In the genomic region with DNA sequence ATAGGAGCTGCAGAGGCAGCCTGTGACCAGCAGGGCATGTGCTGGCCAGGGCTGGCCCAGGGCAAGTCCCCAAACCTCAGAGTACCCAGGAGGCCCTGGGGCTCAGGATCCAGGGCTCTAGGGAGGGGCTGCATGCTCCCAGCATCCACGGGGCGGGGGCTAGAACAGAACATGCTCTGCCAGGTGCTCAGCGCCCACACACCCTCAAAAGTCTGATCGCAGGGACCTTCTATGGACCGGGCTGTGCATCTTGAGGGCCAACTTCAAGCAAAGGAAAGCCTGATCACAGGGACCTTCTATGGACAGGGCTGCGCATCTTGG, we compare ENCODE assay signal across 10 cellular contexts. TPM values are rescaled to one million over a fixed set of nuclear protein-coding genes. Genes with fewer than 3 reads are reported as not detected.
DNase-seq lines count a peak whose midpoint lies in the region; ATAC-seq, FAIRE-seq and TF ChIP-seq lines count a peak whose summit lies in the region.
"Had no signal": no experiment of that assay in that cellular context is flagged by ENCODE, and none has a peak within 500 bp of the region (broad histone marks: within the 10 kb centered on the region; RNA-seq: fewer than 3 reads in every experiment).

No MANE protein-coding gene starts in this region.

- no peaks in the 10 kb centered on the region for H3K9me3 ChIP-seq in breast epithelium
- H3K9me3 ChIP-seq in keratinocyte (ENCODE audit: control insufficient read depth, low read depth, low read length): no peaks in the 10 kb centered on the region
- H3K9me3 ChIP-seq in tibial nerve: no peaks in the 10 kb centered on the region
- H3K9me3 ChIP-seq: SJCRH30 had no signal

- FAIRE-seq in keratinocyte (lab: Jason Lieb, UNC): no peak
- FAIRE-seq: K562 had no signal

- DNase-seq in Right ventricle myocardium superior (no peak), left cardiac atrium (no peak), breast epithelium (ENCODE audit: low spot score in 2 of 2) (no peak), keratinocyte (ENCODE audit: low read depth, low spot score) (no peak), tibial nerve (ENCODE audit: low spot score in 2 of 2) (no peak)
- no peak for DNase-seq in activated CD8-positive, alpha-beta memory T cell treated with anti-CD3 and anti-CD28 coated beads for 24 hours
- DNase-seq: SJCRH30 had no signal

- dilution Hi-C loops in keratinocyte (cut with MboI; ENCODE audit: extremely low pct_ligation_motif_present, low sequenced_read_pairs): no loop called here

- no peaks in the 10 kb centered on the region for H3K27me3 ChIP-seq in breast epithelium
- no peaks in the 10 kb centered on the region for H3K27me3 ChIP-seq in keratinocyte (ENCODE audit: control insufficient read depth, extremely low read depth, insufficient read depth, low read length)
- H3K27me3 ChIP-seq in tibial nerve: no peaks in the 10 kb centered on the region
- H3K27me3 ChIP-seq: SJCRH30 had no signal

- H3K79me2 ChIP-seq in keratinocyte (ENCODE audit: control insufficient read depth, insufficient read depth, low read length): peaks cover 97% of the 10 kb centered on the region

- H2AFZ ChIP-seq in keratinocyte (ENCODE audit: control insufficient read depth, low read length): no peak overlapping the region

- ATAC-seq in Right ventricle myocardium superior (ENCODE audit: poor library complexity) (peak; percentile 25), left cardiac atrium (no peak), GM18505 (IDR thresholded peaks at IDR 0.05; ENCODE audit: unreplicated experiment) (no peak), HG02623 (IDR thresholded peaks at IDR 0.05; ENCODE audit: unreplicated experiment) (no peak)

- no peaks in the 10 kb centered on the region for H3K36me3 ChIP-seq in breast epithelium
- H3K36me3 ChIP-seq in keratinocyte (ENCODE audit: control insufficient read depth in 2 of 2, extremely low read depth in 1 of 2, insufficient read depth in 2 of 2, low read length in 2 of 2): peaks cover 4 to 5% of the 10 kb centered on the region in 2 experiments
- no peaks in the 10 kb centered on the region for H3K36me3 ChIP-seq in tibial nerve
- H3K36me3 ChIP-seq: SJCRH30 had no signal

- no peak overlapping the region for H3K4me2 ChIP-seq in keratinocyte (ENCODE audit: control insufficient read depth, extremely low read depth, insufficient read depth, low read depth, low read length)

- TF ChIP-seq EP300 in tibial nerve (IDR thresholded peaks at IDR 0.05): no peak

- peaks cover 40% of the 10 kb centered on the region for H4K20me1 ChIP-seq in keratinocyte (ENCODE audit: control insufficient read depth, extremely low read depth, insufficient read depth, low read length)

- H3K9ac ChIP-seq in keratinocyte (ENCODE audit: control insufficient read depth, extremely low read depth, insufficient read depth, low read length): no peak overlapping the region

- H3K4me3 ChIP-seq in breast epithelium (no peak overlapping the region), keratinocyte (ENCODE audit: control insufficient read depth in 2 of 3, extremely low read depth in 1 of 3, insufficient read depth in 2 of 3, low read depth in 1 of 3, low read length in 3 of 3) (no peak overlapping the region), tibial nerve (no peak overlapping the region)
- H3K4me3 ChIP-seq: K562, SJCRH30 had no signal

- WGBS in tibial nerve, 2 donors: 84 to 89% methylated on average over 6 of the region's 6 CpGs

- peaks cover 29 to 43% of the 10 kb centered on the region in 2 donors for H3K4me1 ChIP-seq in breast epithelium
- peaks cover 25% of the 10 kb centered on the region for H3K4me1 ChIP-seq in keratinocyte (ENCODE audit: control insufficient read depth, extremely low read depth, insufficient read depth, low read length)
- H3K4me1 ChIP-seq in tibial nerve: peaks cover 0 to 77% (median 58%) of the 10 kb centered on the region in 4 donors

- TF ChIP-seq CTCF in breast epithelium (IDR thresholded peaks at IDR 0.05): peak in 2 of 3 donors; percentile 38 to 43
- peak; percentile 48 to 51 (median 51) for TF ChIP-seq CTCF in keratinocyte (optimal IDR thresholded peaks at IDR 0.05 in 1 of 3, IDR thresholded peaks at IDR 0.05 in 1 of 3, conservative IDR thresholded peaks at IDR 0.05 in 1 of 3; ENCODE audit: extremely low read depth in 1 of 3, insufficient read depth in 2 of 3, low read length in 3 of 3)
- no peak for TF ChIP-seq CTCF in tibial nerve (IDR thresholded peaks at IDR 0.05)

- H3K9me1 ChIP-seq in keratinocyte (ENCODE audit: control insufficient read depth, extremely low read depth, insufficient read depth, low read length): peaks cover 16% of the 10 kb centered on the region

- no peak for TF ChIP-seq POLR2A in breast epithelium (IDR thresholded peaks at IDR 0.05)
- no peak for TF ChIP-seq POLR2A in GM18505 (IDR thresholded peaks at IDR 0.05; ENCODE audit: borderline replicate concordance, extremely low read depth, insufficient read depth, insufficient read length)
- TF ChIP-seq POLR2A in tibial nerve (IDR thresholded peaks at IDR 0.05): no peak

- intact Hi-C loops in Right ventricle myocardium superior (cut with DNase I): no loop called here
- intact Hi-C loops in left cardiac atrium (cut with DNase I): loop anchor here in 1 of 2 donors (2.0 kb wide), 1 partner anchor 32 kb away; no protein-coding TSS in a partner anchor
- intact Hi-C loops in breast epithelium (cut with DNase I; ENCODE audit: low total_unique reads): no loop called here

- H3K27ac ChIP-seq in breast epithelium: peak overlapping the region; percentile 58 to 92
- H3K27ac ChIP-seq in keratinocyte (ENCODE audit: control insufficient read depth, insufficient read depth, low read length): no peak overlapping the region
- peak overlapping the region in 1 of 4 donors; percentile 69 for H3K27ac ChIP-seq in tibial nerve
- H3K27ac ChIP-seq: SJCRH30 had no signal

RNA-seq across cellular contexts. Expression of gene ELL, which starts 33.5 kb away (rescaled TPM):
- 7.5 TPM for total RNA-seq in Right ventricle myocardium superior
- 10 to 100 TPM; 10.8 to 18.7 TPM for total RNA-seq in left cardiac atrium
- 10 to 100 TPM; 13.0 to 22.3 (median 15.7) TPM for total RNA-seq in breast epithelium
- 4.4 to 8.3 TPM (median 6.8 TPM) in 3 replicates for polyA plus RNA-seq in keratinocyte
- 8.1 TPM for polyA plus RNA-seq in keratinocyte (2011; ENCODE audit: low read depth)
- 2.9 and 7.0 TPM in 2 replicates for polyA plus RNA-seq in keratinocyte (2011; cell fraction: cytosol; rRNA removed)
- 12.9 and 16.9 TPM in 2 replicates for polyA plus RNA-seq in keratinocyte (2011; cell fraction: nucleus; rRNA removed)
- polyA plus RNA-seq in keratinocyte (2012; ENCODE audit: low replicate concordance): 10.4 and 11.5 TPM in 2 replicates
- polyA minus RNA-seq in keratinocyte: 6.4 to 31.5 TPM (median 7.2 TPM) in 3 replicates
- polyA minus RNA-seq in keratinocyte (2011; cell fraction: cytosol; rRNA and poly(A)+ RNA removed): 16.9 TPM
- 18.4 and 19.1 TPM in 2 replicates for polyA minus RNA-seq in keratinocyte (2011; cell fraction: nucleus; rRNA and poly(A)+ RNA removed)
- 10 to 100 TPM; 13.8 to 45.9 (median 26.0) TPM for total RNA-seq in tibial nerve

RNA-seq across cellular contexts. Expression of gene ISYNA1, which starts 50.4 kb away (rescaled TPM):
- total RNA-seq in Right ventricle myocardium superior: 26.0 TPM
- 10 to 100 TPM; 29.2 to 44.6 TPM for total RNA-seq in left cardiac atrium
- total RNA-seq in breast epithelium: 10 to 100 TPM in 2 of 3 donors, 1 to 10 TPM in 1; 7.4 to 42.9 (median 40.2) TPM
- polyA plus RNA-seq in keratinocyte: 3.5 to 8.3 TPM (median 7.0 TPM) in 3 replicates
- polyA plus RNA-seq in keratinocyte (2011; ENCODE audit: low read depth): 0.60 TPM
- polyA plus RNA-seq in keratinocyte (2011; cell fraction: cytosol; rRNA removed): 3.1 and 7.3 TPM in 2 replicates
- 17.4 and 28.2 TPM in 2 replicates for polyA plus RNA-seq in keratinocyte (2011; cell fraction: nucleus; rRNA removed)
- polyA plus RNA-seq in keratinocyte (2012; ENCODE audit: low replicate concordance): 7.7 and 10.7 TPM in 2 replicates
- 3.3 to 6.8 TPM (median 5.9 TPM) in 3 replicates for polyA minus RNA-seq in keratinocyte
- 15.5 TPM for polyA minus RNA-seq in keratinocyte (2011; cell fraction: cytosol; rRNA and poly(A)+ RNA removed)
- 6.5 and 8.8 TPM in 2 replicates for polyA minus RNA-seq in keratinocyte (2011; cell fraction: nucleus; rRNA and poly(A)+ RNA removed)
- 10 to 100 TPM; 43.5 to 82.2 (median 52.4) TPM for total RNA-seq in tibial nerve

RNA-seq across cellular contexts. Expression of gene FKBP8, which starts 55.0 kb away (rescaled TPM):
- 182 TPM for total RNA-seq in Right ventricle myocardium superior
- 100 to 1,000 TPM; 169 to 174 TPM for total RNA-seq in left cardiac atrium
- 100 to 1,000 TPM; 214 to 336 (median 294) TPM for total RNA-seq in breast epithelium
- 115 to 222 TPM (median 150 TPM) in 3 replicates for polyA plus RNA-seq in keratinocyte
- polyA plus RNA-seq in keratinocyte (2011; ENCODE audit: low read depth): 127 TPM
- polyA plus RNA-seq in keratinocyte (2011; cell fraction: cytosol; rRNA removed): 120 and 306 TPM in 2 replicates
- polyA plus RNA-seq in keratinocyte (2011; cell fraction: nucleus; rRNA removed): 105 and 149 TPM in 2 replicates
- polyA plus RNA-seq in keratinocyte (2012; ENCODE audit: low replicate concordance): 186 and 236 TPM in 2 replicates
- 83.9 to 177 TPM (median 171 TPM) in 3 replicates for polyA minus RNA-seq in keratinocyte
- polyA minus RNA-seq in keratinocyte (2011; cell fraction: cytosol; rRNA and poly(A)+ RNA removed): 500 TPM
- 70.7 and 90.7 TPM in 2 replicates for polyA minus RNA-seq in keratinocyte (2011; cell fraction: nucleus; rRNA and poly(A)+ RNA removed)
- total RNA-seq in tibial nerve: 100 to 1,000 TPM; 391 to 451 (median 434) TPM

Comparison
In these comparisons a context has a peak if more than half of its experiments do, and no peak if none do; other contexts are left out.
1. CTCF ChIP-seq: peak in breast epithelium (2 of 3) and keratinocyte (3 of 3); none in tibial nerve (0 of 5).